Comparison of ENCODE assay signal across 14 cellular contexts in genomic region chr6:4125933-4126864, GRCh38. TPM values are rescaled to one million over a fixed set of nuclear protein-coding genes. Genes with fewer than 3 reads are reported as not detected.
A peak's percentile ranks its signal among the peaks of the same experiment; 100 is the strongest.
DNase-seq lines count a peak whose midpoint lies in the region; FAIRE-seq and TF ChIP-seq lines count a peak whose summit lies in the region.
"Had no signal": no experiment of that assay in that cellular context is flagged by ENCODE, and none has a peak within 500 bp of the region (broad histone marks: within the 10 kb centered on the region; RNA-seq: fewer than 3 reads in every experiment).

No MANE protein-coding gene starts in this region.

- CTCF ChIA-PET in AG04450 (lab: Charles Lee) = interaction anchor here (0.6 to 3.4 kb wide), 8 partner anchors 14 to 277 kb away, joined by 3 to 33 read pairs (median 3); partner anchors contain the start of gene FAM50B
- CTCF ChIA-PET in CD8-positive, alpha-beta memory T cell (lab: Charles Lee) = interaction anchor here (3.2 kb wide), 1 partner anchor 29 kb away, joined by 11 read pairs; no protein-coding TSS in a partner anchor

- POLR2A ChIA-PET in AG04450 (lab: Yijun Ruan, JAX) = interaction anchor here (1.1 to 1.3 kb wide), 2 partner anchors 10 to 105 kb away, joined by 4 read pairs; partner anchors contain the start of gene ECI2
- POLR2A ChIA-PET in CD8-positive, alpha-beta memory T cell (lab: Charles Lee) = no interaction called here

- peaks cover 6% of the 10 kb centered on the region for H3K36me3 ChIP-seq in bronchial epithelial cell (ENCODE audit: control insufficient read depth, insufficient read depth, low read length)
- H3K36me3 ChIP-seq in CD8-positive, alpha-beta memory T cell (ENCODE audit: insufficient read depth, low read length) = peaks cover 45% of the 10 kb centered on the region

- peak overlapping the region in 2 of 8 donors; percentile 24 to 35 for H3K27ac Mint-ChIP-seq in CD8-positive, alpha-beta memory T cell

- H3K27ac ChIP-seq in AG04450 (ENCODE audit: low read depth, low read length) = peak overlapping the region; percentile 11
- H3K27ac ChIP-seq in CD8-positive, alpha-beta memory T cell (ENCODE audit: low read depth, low read length) = no peak overlapping the region
- H3K27ac ChIP-seq: dorsolateral prefrontal cortex had no signal

- TF ChIP-seq CTCF in AG04450 (IDR thresholded peaks at IDR 0.05; ENCODE audit: low read depth, low read length) (peak; percentile 58), bronchial epithelial cell (IDR thresholded peaks at IDR 0.05; ENCODE audit: insufficient read depth, low read length, severe bottlenecking) (no peak)

- H3K4me3 Mint-ChIP-seq in CD8-positive, alpha-beta memory T cell = no peak overlapping the region

- peaks cover 0 to 1% of the 10 kb centered on the region in 2 donors for H3K27me3 Mint-ChIP-seq in CD8-positive, alpha-beta memory T cell

- DNase-seq in AG04450 (ENCODE audit: low read depth, low spot score) = peak; percentile 62
- peak; percentile 25 for DNase-seq in HuH-7.5 (ENCODE audit: low spot score)
- peak; percentile 90 for DNase-seq in bronchial epithelial cell (ENCODE audit: low read depth)
- peak; percentile 53 to 87 for DNase-seq in lung microvascular endothelial cell (ENCODE audit: low read depth in 2 of 2)
- no peak for DNase-seq in stimulated activated CD8-positive, alpha-beta memory T cell treated with anti-CD3 and anti-CD28 coated beads, Interleukin-4, amount 100 ng/mL, for 48 hours
- no peak for DNase-seq in activated CD4-positive, alpha-beta T cell treated with anti-CD3 and anti-CD28 coated beads for 4 hours
- no peak for DNase-seq in CD8-positive, alpha-beta memory T cell
- no peak for DNase-seq in NCI-H446 treated with DMSO at 0.1 percent for 48 hours (lab: John Stamatoyannopoulos, UW)
- DNase-seq: DND-41, dorsolateral prefrontal cortex, H7, NCI-H1092 had no signal

- H3K4me3 ChIP-seq in AG04450 (ENCODE audit: low read depth, low read length) (no peak overlapping the region), bronchial epithelial cell (ENCODE audit: low read depth, low read length) (no peak overlapping the region)
- no peak overlapping the region for H3K4me3 ChIP-seq in CD8-positive, alpha-beta memory T cell (ENCODE audit: low read length)
- H3K4me3 ChIP-seq: dorsolateral prefrontal cortex had no signal

- H3K4me1 ChIP-seq in CD8-positive, alpha-beta memory T cell (ENCODE audit: insufficient read depth, low read length) = no peaks in the 10 kb centered on the region

- peaks cover 0 to 5% (median 0%) of the 10 kb centered on the region in 3 donors for H3K4me1 Mint-ChIP-seq in CD8-positive, alpha-beta memory T cell

- no peak for FAIRE-seq in bronchial epithelial cell (lab: Jason Lieb, UNC)

- H3K9me3 Mint-ChIP-seq in CD8-positive, alpha-beta memory T cell = peaks cover 0 to 3% (median 0%) of the 10 kb centered on the region in 5 donors

- H3K27me3 ChIP-seq in AG04450 (ENCODE audit: control insufficient read depth, insufficient read depth, low read length) (no peaks in the 10 kb centered on the region), bronchial epithelial cell (ENCODE audit: control insufficient read depth, insufficient read depth, low read length) (no peaks in the 10 kb centered on the region)
- no peaks in the 10 kb centered on the region for H3K27me3 ChIP-seq in CD8-positive, alpha-beta memory T cell (ENCODE audit: insufficient read depth, low read length, poor library complexity, severe bottlenecking)
- H3K27me3 ChIP-seq: dorsolateral prefrontal cortex had no signal

- H3K9me3 ChIP-seq in AG04450 (ENCODE audit: control insufficient read depth, insufficient read depth, low read length) = no peaks in the 10 kb centered on the region
- no peaks in the 10 kb centered on the region for H3K9me3 ChIP-seq in CD8-positive, alpha-beta memory T cell (ENCODE audit: low read length)

- H3K36me3 Mint-ChIP-seq in CD8-positive, alpha-beta memory T cell = peaks cover 19 to 87% (median 28%) of the 10 kb centered on the region in 3 donors

RNA-seq across cellular contexts. Expression of gene ECI2, which starts 9.2 kb away (rescaled TPM):
- polyA plus RNA-seq in AG04450 (2011; rRNA removed) = 83.7 and 88.4 TPM in 2 replicates
- polyA minus RNA-seq in AG04450 (2011; rRNA and poly(A)+ RNA removed) = 44.8 and 49.7 TPM in 2 replicates
- total RNA-seq in bronchial epithelial cell = 23.4 and 26.3 TPM in 2 replicates
- 58.9 and 64.1 TPM in 2 replicates for total RNA-seq in lung microvascular endothelial cell
- 10 to 100 TPM; 28.7 to 29.5 TPM for total RNA-seq in CD8-positive, alpha-beta memory T cell
- 84.3 TPM for polyA plus RNA-seq in CD8-positive, alpha-beta memory T cell

RNA-seq across cellular contexts. Expression of gene FAM217A, which starts 47.3 kb away (rescaled TPM):
- polyA plus RNA-seq in AG04450 (2011; rRNA removed) = not detected in 2 replicates
- not detected in 2 replicates for polyA minus RNA-seq in AG04450 (2011; rRNA and poly(A)+ RNA removed)
- total RNA-seq in bronchial epithelial cell (not detected in 2 replicates), lung microvascular endothelial cell (not detected in 2 replicates)
- total RNA-seq in CD8-positive, alpha-beta memory T cell = not detected
- not detected for polyA plus RNA-seq in CD8-positive, alpha-beta memory T cell
- total RNA-seq: H7, pulmonary artery endothelial cell, ureter had no signal

Comparison
In these comparisons a context has a peak if more than half of its experiments do, and no peak if none do; other contexts are left out.
1. DNase-seq: peak in AG04450 (single experiment), HuH-7.5 (single experiment), bronchial epithelial cell (single experiment) and lung microvascular endothelial cell (2 of 2); none in stimulated activated CD8-positive, alpha-beta memory T cell treated with anti-CD3 and anti-CD28 coated beads, Interleukin-4, amount 100 ng/mL, for 48 hours (single experiment), activated CD4-positive, alpha-beta T cell treated with anti-CD3 and anti-CD28 coated beads for 4 hours (0 of 2), CD8-positive, alpha-beta memory T cell (0 of 5) and NCI-H446 treated with DMSO at 0.1 percent for 48 hours (single experiment).